Comparison of ENCODE assay signal across 1 cellular context in the genomic region with DNA sequence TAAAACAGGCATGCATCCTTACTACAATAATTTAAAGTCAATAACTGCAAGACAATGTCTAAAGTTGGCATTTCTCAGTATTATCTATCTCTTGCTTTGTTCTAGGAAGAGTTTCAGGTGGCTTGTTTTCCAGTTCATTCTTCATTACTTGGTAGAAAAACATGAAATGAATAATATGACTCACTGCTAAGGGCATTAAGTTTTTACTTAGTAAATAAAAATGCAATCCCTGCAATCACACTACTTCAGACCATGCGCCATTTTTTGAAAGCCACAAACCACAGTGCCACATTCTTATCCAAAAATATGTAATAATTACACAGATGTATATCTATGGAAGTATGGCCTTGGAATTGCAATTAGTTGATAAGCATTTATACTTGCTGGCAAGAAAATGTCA.
TF ChIP-seq lines count a peak whose summit lies in the region.

No MANE protein-coding gene starts in this region.

TF ChIP-seq in SK-N-SH treated with all-trans-retinoic acid at 6 μM for 48 hours, 23 proteins besides CTCF, POLR2A, EP300 and RAD21 (continued from another document):
- TF ChIP-seq, protein P1, sequence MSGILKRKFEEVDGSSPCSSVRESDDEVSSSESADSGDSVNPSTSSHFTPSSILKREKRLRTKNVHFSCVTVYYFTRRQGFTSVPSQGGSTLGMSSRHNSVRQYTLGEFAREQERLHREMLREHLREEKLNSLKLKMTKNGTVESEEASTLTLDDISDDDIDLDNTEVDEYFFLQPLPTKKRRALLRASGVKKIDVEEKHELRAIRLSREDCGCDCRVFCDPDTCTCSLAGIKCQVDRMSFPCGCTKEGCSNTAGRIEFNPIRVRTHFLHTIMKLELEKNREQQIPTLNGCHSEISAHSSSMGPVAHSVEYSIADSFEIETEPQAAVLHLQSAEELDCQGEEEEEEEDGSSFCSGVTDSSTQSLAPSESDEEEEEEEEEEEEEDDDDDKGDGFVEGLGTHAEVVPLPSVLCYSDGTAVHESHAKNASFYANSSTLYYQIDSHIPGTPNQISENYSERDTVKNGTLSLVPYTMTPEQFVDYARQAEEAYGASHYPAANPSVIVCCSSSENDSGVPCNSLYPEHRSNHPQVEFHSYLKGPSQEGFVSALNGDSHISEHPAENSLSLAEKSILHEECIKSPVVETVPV (CRISPR knock-in tag; IDR thresholded peaks at IDR 0.05), result no peak
- no peak for TF ChIP-seq PPARA (CRISPR knock-in tag; IDR thresholded peaks at IDR 0.05; ENCODE audit: borderline replicate concordance)
- TF ChIP-seq, protein P2, sequence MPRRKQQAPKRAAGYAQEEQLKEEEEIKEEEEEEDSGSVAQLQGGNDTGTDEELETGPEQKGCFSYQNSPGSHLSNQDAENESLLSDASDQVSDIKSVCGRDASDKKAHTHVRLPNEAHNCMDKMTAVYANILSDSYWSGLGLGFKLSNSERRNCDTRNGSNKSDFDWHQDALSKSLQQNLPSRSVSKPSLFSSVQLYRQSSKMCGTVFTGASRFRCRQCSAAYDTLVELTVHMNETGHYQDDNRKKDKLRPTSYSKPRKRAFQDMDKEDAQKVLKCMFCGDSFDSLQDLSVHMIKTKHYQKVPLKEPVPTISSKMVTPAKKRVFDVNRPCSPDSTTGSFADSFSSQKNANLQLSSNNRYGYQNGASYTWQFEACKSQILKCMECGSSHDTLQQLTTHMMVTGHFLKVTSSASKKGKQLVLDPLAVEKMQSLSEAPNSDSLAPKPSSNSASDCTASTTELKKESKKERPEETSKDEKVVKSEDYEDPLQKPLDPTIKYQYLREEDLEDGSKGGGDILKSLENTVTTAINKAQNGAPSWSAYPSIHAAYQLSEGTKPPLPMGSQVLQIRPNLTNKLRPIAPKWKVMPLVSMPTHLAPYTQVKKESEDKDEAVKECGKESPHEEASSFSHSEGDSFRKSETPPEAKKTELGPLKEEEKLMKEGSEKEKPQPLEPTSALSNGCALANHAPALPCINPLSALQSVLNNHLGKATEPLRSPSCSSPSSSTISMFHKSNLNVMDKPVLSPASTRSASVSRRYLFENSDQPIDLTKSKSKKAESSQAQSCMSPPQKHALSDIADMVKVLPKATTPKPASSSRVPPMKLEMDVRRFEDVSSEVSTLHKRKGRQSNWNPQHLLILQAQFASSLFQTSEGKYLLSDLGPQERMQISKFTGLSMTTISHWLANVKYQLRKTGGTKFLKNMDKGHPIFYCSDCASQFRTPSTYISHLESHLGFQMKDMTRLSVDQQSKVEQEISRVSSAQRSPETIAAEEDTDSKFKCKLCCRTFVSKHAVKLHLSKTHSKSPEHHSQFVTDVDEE (CRISPR knock-in tag; IDR thresholded peaks at IDR 0.05), result no peak
- TF ChIP-seq ZFP30 (CRISPR knock-in tag; IDR thresholded peaks at IDR 0.05), result no peak
- no peak for TF ChIP-seq ZNF70 (CRISPR knock-in tag; IDR thresholded peaks at IDR 0.05)
- TF ChIP-seq, protein P3, sequence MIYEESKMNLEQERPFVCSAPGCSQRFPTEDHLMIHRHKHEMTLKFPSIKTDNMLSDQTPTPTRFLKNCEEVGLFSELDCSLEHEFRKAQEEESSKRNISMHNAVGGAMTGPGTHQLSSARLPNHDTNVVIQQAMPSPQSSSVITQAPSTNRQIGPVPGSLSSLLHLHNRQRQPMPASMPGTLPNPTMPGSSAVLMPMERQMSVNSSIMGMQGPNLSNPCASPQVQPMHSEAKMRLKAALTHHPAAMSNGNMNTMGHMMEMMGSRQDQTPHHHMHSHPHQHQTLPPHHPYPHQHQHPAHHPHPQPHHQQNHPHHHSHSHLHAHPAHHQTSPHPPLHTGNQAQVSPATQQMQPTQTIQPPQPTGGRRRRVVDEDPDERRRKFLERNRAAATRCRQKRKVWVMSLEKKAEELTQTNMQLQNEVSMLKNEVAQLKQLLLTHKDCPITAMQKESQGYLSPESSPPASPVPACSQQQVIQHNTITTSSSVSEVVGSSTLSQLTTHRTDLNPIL (CRISPR knock-in tag; IDR thresholded peaks at IDR 0.05; ENCODE audit: low read depth), result no peak
- TF ChIP-seq ISL1 (CRISPR knock-in tag; IDR thresholded peaks at IDR 0.05), result no peak
- no peak for TF ChIP-seq ARNTL (CRISPR knock-in tag; IDR thresholded peaks at IDR 0.05; ENCODE audit: borderline replicate concordance, low read depth)
- TF ChIP-seq OSR1 (CRISPR knock-in tag; IDR thresholded peaks at IDR 0.05), result no peak
- TF ChIP-seq, protein P4, sequence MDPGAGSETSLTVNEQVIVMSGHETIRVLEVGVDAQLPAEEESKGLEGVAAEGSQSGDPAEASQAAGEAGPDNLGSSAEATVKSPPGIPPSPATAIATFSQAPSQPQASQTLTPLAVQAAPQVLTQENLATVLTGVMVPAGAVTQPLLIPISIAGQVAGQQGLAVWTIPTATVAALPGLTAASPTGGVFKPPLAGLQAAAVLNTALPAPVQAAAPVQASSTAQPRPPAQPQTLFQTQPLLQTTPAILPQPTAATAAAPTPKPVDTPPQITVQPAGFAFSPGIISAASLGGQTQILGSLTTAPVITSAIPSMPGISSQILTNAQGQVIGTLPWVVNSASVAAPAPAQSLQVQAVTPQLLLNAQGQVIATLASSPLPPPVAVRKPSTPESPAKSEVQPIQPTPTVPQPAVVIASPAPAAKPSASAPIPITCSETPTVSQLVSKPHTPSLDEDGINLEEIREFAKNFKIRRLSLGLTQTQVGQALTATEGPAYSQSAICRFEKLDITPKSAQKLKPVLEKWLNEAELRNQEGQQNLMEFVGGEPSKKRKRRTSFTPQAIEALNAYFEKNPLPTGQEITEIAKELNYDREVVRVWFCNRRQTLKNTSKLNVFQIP (CRISPR knock-in tag; IDR thresholded peaks at IDR 0.05; ENCODE audit: borderline replicate concordance, low read depth), result no peak
